15 cellular contexts compared by ENCODE assay signal in genomic region chr17:38460716-38461650, GRCh38. TPM values are rescaled to one million over a fixed set of nuclear protein-coding genes. Genes with fewer than 3 reads are reported as not detected.
DNase-seq lines count a peak whose midpoint lies in the region; ATAC-seq and TF ChIP-seq lines count a peak whose summit lies in the region.
"Had no signal": no experiment of that assay in that cellular context is flagged by ENCODE, and none has a peak within 500 bp of the region (broad histone marks: within the 10 kb centered on the region; RNA-seq: fewer than 3 reads in every experiment).

No MANE protein-coding gene starts in this region.

- H3K36me3 ChIP-seq in BLaER1 treated with 17β-estradiol and CSF1 and Interleukin-3, amounts not matched to agents 10 nM and 100 nM: peaks cover 60 to 95% (median 82%) of the 10 kb centered on the region in 11 experiments
- H3K36me3 ChIP-seq in HEK293 (ENCODE audit: control insufficient read depth in 2 of 2, insufficient read depth in 1 of 2, low read length in 2 of 2) (no peaks in the 10 kb centered on the region), neuronal stem cell (replicated peaks in 1 of 2; ENCODE audit: control insufficient read depth in 2 of 2, insufficient read depth in 2 of 2, low read length in 2 of 2) (peaks cover 0 to 24% of the 10 kb centered on the region in 2 donors)

- H3K4ac ChIP-seq in neuronal stem cell (ENCODE audit: low read length): no peak overlapping the region

- 0 out of 22 replicates have a peak overlapping the region, but pooled peaks of 1 of the 11 experiments have one; percentile 1 for H3K27ac ChIP-seq in BLaER1 treated with 17β-estradiol and CSF1 and Interleukin-3, amounts not matched to agents 10 nM and 100 nM
- no peak overlapping the region for H3K27ac ChIP-seq in HEK293 (ENCODE audit: extremely low read depth, low read depth, low read length)
- peak overlapping the region in 54 of 59 donors; percentile 1 to 98 (median 82) for H3K27ac ChIP-seq in dorsolateral prefrontal cortex
- no peak overlapping the region for H3K27ac ChIP-seq in neuronal stem cell (replicated peaks; ENCODE audit: low read length)

- H4K8ac ChIP-seq in neuronal stem cell (ENCODE audit: low read depth, low read length): no peak overlapping the region

- H3K4me1 ChIP-seq in BLaER1 treated with 17β-estradiol and CSF1 and Interleukin-3, amounts not matched to agents 10 nM and 100 nM: peaks cover 37 to 81% (median 63%) of the 10 kb centered on the region in 10 experiments
- H3K4me1 ChIP-seq in HEK293 (ENCODE audit: control insufficient read depth, insufficient read depth, low read length) (peaks cover 11% of the 10 kb centered on the region), neuronal stem cell (ENCODE audit: control insufficient read depth in 2 of 2, insufficient read depth in 1 of 2, low read depth in 1 of 2, low read length in 2 of 2) (peaks cover 49 to 51% of the 10 kb centered on the region in 2 donors)

- no peak overlapping the region for H2AK5ac ChIP-seq in neuronal stem cell (ENCODE audit: low read depth, low read length)

- peak overlapping the region; percentile 34 for H2AFZ ChIP-seq in neuronal stem cell (ENCODE audit: low read length)

- peak overlapping the region; percentile 6 for H3K23ac ChIP-seq in neuronal stem cell (ENCODE audit: low read depth, low read length, poor library complexity)

- H3K4me2 ChIP-seq in BLaER1 treated with 17β-estradiol and CSF1 and Interleukin-3, amounts not matched to agents 10 nM and 100 nM: peak overlapping the region in 10 of 11 experiments; percentile 28 to 56 (median 41); a peak in 17 of 22 replicates
- no peak overlapping the region for H3K4me2 ChIP-seq in neuronal stem cell (ENCODE audit: insufficient read depth, low read length, poor library complexity, severe bottlenecking)

- POLR2A ChIA-PET in HEK293 (lab: Yijun Ruan, JAX): no interaction called here

- ATAC-seq in omental fat pad (ENCODE audit: low FRiP score): no peak
- no peak for ATAC-seq in GM18870 (IDR thresholded peaks at IDR 0.05; ENCODE audit: unreplicated experiment)
- ATAC-seq: stimulated activated naive B cell treated with anti-CD40 and anti-IgM and Interleukin-4, amounts not matched to agents 10 μg/mL and 1 μg/mL and 100 μg/mL, for 72 hours had no signal

- WGBS in neuronal stem cell (ENCODE audit: extremely low coverage in 2 of 2, insufficient read length in 2 of 2, insufficient replicate concordance in 1 of 2), 2 donors: no CpG with 5 or more reads among the region's 19 CpGs

- TF ChIP-seq CTCF in HEK293 (tag by site-specific recombination; IDR thresholded peaks at IDR 0.05): no peak
- TF ChIP-seq CTCF in dorsolateral prefrontal cortex (IDR thresholded peaks at IDR 0.05 in 54 of 56, conservative IDR thresholded peaks at IDR 0.05 in 2 of 56; ENCODE audit: low read depth in 1 of 56, partially characterized antibody in 56 of 56): no peak
- no peak for TF ChIP-seq CTCF in omental fat pad (IDR thresholded peaks at IDR 0.05)

- intact Hi-C loops in dorsolateral prefrontal cortex (cut with DNase I): no loop called here

- H2BK5ac ChIP-seq in neuronal stem cell (ENCODE audit: low read length): no peak overlapping the region

- DNase-seq in dorsolateral prefrontal cortex (no peak), neuronal stem cell (ENCODE audit: low spot score) (no peak), omental fat pad (ENCODE audit: low spot score) (no peak), NCI-H526 treated with DMSO at 0.1 percent for 48 hours (lab: John Stamatoyannopoulos, UW) (no peak)
- DNase-seq: EL; islet precursor cell; KBM-7; NCI-H526; stimulated activated naive B cell treated with anti-CD40 and anti-IgM and Interleukin-4, amounts not matched to agents 10 μg/mL and 1 μg/mL and 100 μg/mL, for 72 hours; SW 1271; tibial artery had no signal

- CTCF ChIA-PET in HEK293 (lab: Yijun Ruan, JAX): interaction anchor here (0.6 to 1.0 kb wide), 2 partner anchors 37 to 91 kb away, joined by 3 read pairs; no protein-coding TSS in a partner anchor

- H2BK12ac ChIP-seq in neuronal stem cell (ENCODE audit: low read length): no peak overlapping the region

- H3K18ac ChIP-seq in neuronal stem cell (ENCODE audit: low read length): peak overlapping the region; percentile 54

- peaks cover 23 to 100% (median 93%) of the 10 kb centered on the region in 11 experiments; a peak in 21 of 22 replicates for H4K20me1 ChIP-seq in BLaER1 treated with 17β-estradiol and CSF1 and Interleukin-3, amounts not matched to agents 10 nM and 100 nM

- H4K91ac ChIP-seq in neuronal stem cell (ENCODE audit: low read depth, low read length, poor library complexity): no peak overlapping the region

- no peak overlapping the region for H2BK120ac ChIP-seq in neuronal stem cell (ENCODE audit: low read depth, low read length)

- H3K9ac ChIP-seq in BLaER1 treated with 17β-estradiol and CSF1 and Interleukin-3, amounts not matched to agents 10 nM and 100 nM: peak overlapping the region in 1 of 11 experiments; percentile 34; a peak in 2 of 22 replicates
- no peak overlapping the region for H3K9ac ChIP-seq in neuronal stem cell (ENCODE audit: low read depth, low read length, poor library complexity)

- H3K4me3 ChIP-seq in BLaER1 treated with 17β-estradiol and CSF1 and Interleukin-3, amounts not matched to agents 10 nM and 100 nM: no peak overlapping the region; a peak in 1 of 20 replicates
- H3K4me3 ChIP-seq in HEK293 (ENCODE audit: low read depth, low read length) (no peak overlapping the region), dorsolateral prefrontal cortex (peak overlapping the region in 2 of 59 donors; percentile 4 to 27), neuronal stem cell (ENCODE audit: low read length in 2 of 2) (no peak overlapping the region)
- H3K4me3 ChIP-seq: lung, tibial artery had no signal

- H2BK15ac ChIP-seq in neuronal stem cell (ENCODE audit: low read length): peak overlapping the region; percentile 81

- no peaks in the 10 kb centered on the region for H3K9me3 ChIP-seq in BLaER1 treated with 17β-estradiol and CSF1 and Interleukin-3, amounts not matched to agents 10 nM and 100 nM (replicated peaks in 1 of 11)
- no peaks in the 10 kb centered on the region for H3K9me3 ChIP-seq in HEK293 (ENCODE audit: control insufficient read depth, insufficient read depth, low read depth, low read length)
- H3K9me3 ChIP-seq in neuronal stem cell (replicated peaks in 1 of 2; ENCODE audit: control insufficient read depth in 2 of 2, insufficient read depth in 1 of 2, low read depth in 1 of 2, low read length in 2 of 2): no peaks in the 10 kb centered on the region
- H3K9me3 ChIP-seq: tibial artery had no signal

- no peak overlapping the region for H3K14ac ChIP-seq in neuronal stem cell (ENCODE audit: low read length)

- H3K27me3 ChIP-seq in BLaER1 treated with 17β-estradiol and CSF1 and Interleukin-3, amounts not matched to agents 10 nM and 100 nM: no peaks in the 10 kb centered on the region
- H3K27me3 ChIP-seq in dorsolateral prefrontal cortex: no peaks in the 10 kb centered on the region
- no peaks in the 10 kb centered on the region for H3K27me3 ChIP-seq in neuronal stem cell (ENCODE audit: control insufficient read depth in 3 of 3, insufficient read depth in 3 of 3, low read depth in 1 of 3, low read length in 3 of 3)
- H3K27me3 ChIP-seq: tibial artery had no signal

- H3K79me1 ChIP-seq in neuronal stem cell (ENCODE audit: low read depth, low read length): peaks cover 4% of the 10 kb centered on the region

TF ChIP-seq in HEK293, 187 proteins besides CTCF, POLR2A, EP300 and RAD21 (continues in another document):
- TF ChIP-seq ZNF777 (tag by site-specific recombination; IDR thresholded peaks at IDR 0.05; ENCODE audit: borderline replicate concordance) (no peak), ZIC2 (tag by site-specific recombination; IDR thresholded peaks at IDR 0.05) (peak; percentile 64), ZFP3 (tag by site-specific recombination; IDR thresholded peaks at IDR 0.05; ENCODE audit: low read depth) (no peak), EGR2 (tag by site-specific recombination; IDR thresholded peaks at IDR 0.05; ENCODE audit: low read depth) (peak; percentile 73), ZFHX2 (tag by site-specific recombination; conservative IDR thresholded peaks at IDR 0.05) (peak; percentile 91), KLF1 (tag by site-specific recombination; IDR thresholded peaks at IDR 0.05) (no peak), GLIS2 (tag by site-specific recombination; IDR thresholded peaks at IDR 0.05) (peak; percentile 37; the same call in 1 of the 2 replicates), KLF17 (tag by site-specific recombination; IDR thresholded peaks at IDR 0.05) (peak; percentile 39; the same call in 1 of the 2 replicates), YY1 (tag by site-specific recombination; IDR thresholded peaks at IDR 0.05) (no peak), ZNF423 (tag by site-specific recombination; IDR thresholded peaks at IDR 0.05) (peak; percentile 5; the same call in 1 of the 2 replicates), GLIS1 (tag by site-specific recombination; IDR thresholded peaks at IDR 0.05) (peak; percentile 35; the same call in 1 of the 2 replicates), ZNF76 (tag by site-specific recombination; IDR thresholded peaks at IDR 0.05; ENCODE audit: borderline replicate concordance, low read depth) (no peak), HOXA7 (CRISPR knock-in tag; IDR thresholded peaks at IDR 0.05; ENCODE audit: borderline replicate concordance) (no peak)

RNA-seq across cellular contexts. Expression of gene ARHGAP23, which starts 32.7 kb away (rescaled TPM):
- total RNA-seq in dorsolateral prefrontal cortex (100 to 1,000 TPM in 109 of 120 experiments, 10 to 100 TPM in 11; 93.2 to 496 (median 159) TPM), omental fat pad (10 to 100 TPM; 22.7 to 70.9 (median 30.1) TPM)
- polyA plus RNA-seq in neuronal stem cell (2013, experiment 1 of 2): 15.0 TPM
- polyA plus RNA-seq in neuronal stem cell (2013, experiment 2 of 2): 15.8 TPM

Comparison
In these comparisons a context has a peak if more than half of its experiments do, and no peak if none do; other contexts are left out.
1. H3K27ac ChIP-seq: peak in dorsolateral prefrontal cortex (54 of 59); none in HEK293 (single experiment) and neuronal stem cell (single experiment).